ENCODE assay signal across 1 cellular context in genomic region chr7:128266891-128267839, GRCh38.
TF ChIP-seq lines count a peak whose summit lies in the region.

No MANE protein-coding gene starts in this region.

TF ChIP-seq in K562, 482 proteins besides CTCF, POLR2A, EP300 and RAD21 (continued from another document and continues in another):
- peak; percentile 42; the same call in 1 of the 2 replicates for TF ChIP-seq ZFP91 (CRISPR knock-in tag; IDR thresholded peaks at IDR 0.05)
- peak; percentile 69; the same call in 1 of the 2 replicates for TF ChIP-seq TARDBP (IDR thresholded peaks at IDR 0.05)
- TF ChIP-seq ZNF75A (CRISPR knock-in tag; IDR thresholded peaks at IDR 0.05): peak; percentile 15; the same call in 1 of the 2 replicates
- TF ChIP-seq HCFC1 (IDR thresholded peaks at IDR 0.05; ENCODE audit: low read depth, low read length): 0 out of 2 replicates have a peak, but pooled peaks have one; percentile 34
- peak; percentile 60; the same call in 1 of the 2 replicates for TF ChIP-seq FOXJ2 (tag; IDR thresholded peaks at IDR 0.05)
- no peak for TF ChIP-seq HLTF (IDR thresholded peaks at IDR 0.05)
- TF ChIP-seq JUN (IDR thresholded peaks at IDR 0.05; ENCODE audit: borderline replicate concordance, low read depth, low read length): peak; percentile 69
- no peak for TF ChIP-seq JUN (CRISPR knock-in tag; IDR thresholded peaks at IDR 0.05; ENCODE audit: borderline replicate concordance)
- peak; percentile 99 for TF ChIP-seq ATF3 (IDR thresholded peaks at IDR 0.05)
- TF ChIP-seq ATF3 (CRISPR knock-in tag; conservative IDR thresholded peaks at IDR 0.05): peak; percentile 81; the same call in 1 of the 2 replicates
- no peak for TF ChIP-seq ZBTB5 (IDR thresholded peaks at IDR 0.05)
- TF ChIP-seq ZNF354B (CRISPR knock-in tag; IDR thresholded peaks at IDR 0.05): no peak
- TF ChIP-seq ZNF445 (CRISPR knock-in tag; IDR thresholded peaks at IDR 0.05; ENCODE audit: low read depth): 0 out of 2 replicates have a peak, but pooled peaks have one; percentile 46
- peak; percentile 25; the same call in 1 of the 2 replicates for TF ChIP-seq ARID4B (CRISPR knock-in tag; IDR thresholded peaks at IDR 0.05)
- TF ChIP-seq ZEB2 (IDR thresholded peaks at IDR 0.05): peak; percentile 27; the same call in 1 of the 2 replicates
- TF ChIP-seq DPF2 (IDR thresholded peaks at IDR 0.05): peak; percentile 65; the same call in 1 of the 2 replicates
- TF ChIP-seq ZNF318 (IDR thresholded peaks at IDR 0.05; ENCODE audit: borderline replicate concordance in 1 of 2, low read depth in 1 of 2): peak in 1 of 2 experiments; percentile 80; a peak in 2 of 4 replicates
- no peak for TF ChIP-seq ARNT (IDR thresholded peaks at IDR 0.05)
- TF ChIP-seq ZNF133 (CRISPR knock-in tag; IDR thresholded peaks at IDR 0.05): no peak
- no peak; the same call in 1 of the 2 replicates for TF ChIP-seq SMAD3 (CRISPR knock-in tag; conservative IDR thresholded peaks at IDR 0.05)
- TF ChIP-seq FOXK2 (conservative IDR thresholded peaks at IDR 0.05 in 1 of 2, IDR thresholded peaks at IDR 0.05 in 1 of 2; ENCODE audit: low read depth in 2 of 2): 0 out of 4 replicates have a peak, but pooled peaks of 1 of the 2 experiments have one; percentile 42
- TF ChIP-seq HIVEP1 (CRISPR knock-in tag; IDR thresholded peaks at IDR 0.05): peak; percentile 76; the same call in 1 of the 2 replicates
- TF ChIP-seq PPARD (CRISPR knock-in tag; IDR thresholded peaks at IDR 0.05): peak; percentile 46; the same call in 1 of the 2 replicates
- no peak for TF ChIP-seq NFATC3 (IDR thresholded peaks at IDR 0.05)
- TF ChIP-seq ETV1 (tag; conservative IDR thresholded peaks at IDR 0.05; ENCODE audit: low read depth): peak; percentile 47; the same call in 1 of the 2 replicates
- TF ChIP-seq MYC (IDR thresholded peaks at IDR 0.05; ENCODE audit: low read depth, low read length): peak; percentile 91
- peak; percentile 74 for TF ChIP-seq MYC (CRISPR knock-in tag; IDR thresholded peaks at IDR 0.05; ENCODE audit: borderline replicate concordance, low read depth)
- no peak for TF ChIP-seq NR0B1 (IDR thresholded peaks at IDR 0.05; ENCODE audit: partially characterized antibody)
- no peak for TF ChIP-seq ELK3 (CRISPR knock-in tag; IDR thresholded peaks at IDR 0.05)
- no peak for TF ChIP-seq CBX5 (IDR thresholded peaks at IDR 0.05; ENCODE audit: borderline replicate concordance, low read depth)
- TF ChIP-seq NUFIP1 (IDR thresholded peaks at IDR 0.05; ENCODE audit: partially characterized antibody): no peak
- TF ChIP-seq HBP1 (CRISPR knock-in tag; IDR thresholded peaks at IDR 0.05): peak; percentile 66
- TF ChIP-seq ZNF644 (tag; IDR thresholded peaks at IDR 0.05; ENCODE audit: low read depth): no peak
- 0 out of 2 replicates have a peak, but pooled peaks have one; percentile 7 for TF ChIP-seq TAL1 (IDR thresholded peaks at IDR 0.05)
- peak; percentile 63; the same call in 1 of the 2 replicates for TF ChIP-seq ARID1B (IDR thresholded peaks at IDR 0.05)
- peak; percentile 27 for TF ChIP-seq RFX1 (IDR thresholded peaks at IDR 0.05)
